8 cellular contexts compared by ENCODE assay signal in genomic region chr1:198771562-198772153, GRCh38.
DNase-seq lines count a peak whose midpoint lies in the region; ATAC-seq and TF ChIP-seq lines count a peak whose summit lies in the region.

No MANE protein-coding gene starts in this region.

- peaks cover 0 to 12% (median 3%) of the 10 kb centered on the region in 7 donors for H3K4me1 Mint-ChIP-seq in naive thymus-derived CD4-positive, alpha-beta T cell

- intact Hi-C loops in naive thymus-derived CD4-positive, alpha-beta T cell (cut with micrococcal nuclease), result loop anchor here (1.0 to 10.0 kb wide), 8 partner anchors 133 to 781 kb away; no protein-coding TSS in a partner anchor
- intact Hi-C loops in ovary (cut with DNase I), result no loop called here

- H3K9me3 Mint-ChIP-seq in naive thymus-derived CD4-positive, alpha-beta T cell, result peaks cover 0 to 1% (median 0%) of the 10 kb centered on the region in 11 donors

- peaks cover 0 to 3% (median 0%) of the 10 kb centered on the region in 5 donors for H3K27me3 Mint-ChIP-seq in naive thymus-derived CD4-positive, alpha-beta T cell

- no peak for TF ChIP-seq POLR2A in ovary (IDR thresholded peaks at IDR 0.05)

- no peak for TF ChIP-seq EP300 in ovary (IDR thresholded peaks at IDR 0.05)

- in situ Hi-C loops in T47D (cut with HindIII; ENCODE audit: low pct_unique_long_range_greater_than_20kb, low sequenced_read_pairs), result no loop called here

- no peak overlapping the region for H3K4me3 ChIP-seq in GM06990 (replicated peaks; ENCODE audit: low read depth, low read length)
- H3K4me3 ChIP-seq in naive thymus-derived CD4-positive, alpha-beta T cell (ENCODE audit: low read length), result no peak overlapping the region
- no peak overlapping the region for H3K4me3 ChIP-seq in ovary

- no peaks in the 10 kb centered on the region for H3K4me1 ChIP-seq in naive thymus-derived CD4-positive, alpha-beta T cell (ENCODE audit: control insufficient read depth in 2 of 2, insufficient read depth in 2 of 2, low read length in 2 of 2)
- no peaks in the 10 kb centered on the region for H3K4me1 ChIP-seq in ovary (ENCODE audit: insufficient read depth)

- no peaks in the 10 kb centered on the region for H3K36me3 ChIP-seq in GM06990 (ENCODE audit: control insufficient read depth, insufficient read depth, low read length)
- H3K36me3 ChIP-seq in naive thymus-derived CD4-positive, alpha-beta T cell (ENCODE audit: control insufficient read depth in 2 of 3, insufficient read depth in 3 of 3, low read length in 3 of 3), result no peaks in the 10 kb centered on the region
- H3K36me3 ChIP-seq in ovary, result no peaks in the 10 kb centered on the region

- peak; percentile 69 for TF ChIP-seq CTCF in 22Rv1 (IDR thresholded peaks at IDR 0.05)
- peak; percentile 34 for TF ChIP-seq CTCF in GM06990 (IDR thresholded peaks at IDR 0.05; ENCODE audit: insufficient read depth, low read length, poor library complexity, severe bottlenecking)
- TF ChIP-seq CTCF in ovary (IDR thresholded peaks at IDR 0.05), result no peak

- no peak overlapping the region for H3K27ac Mint-ChIP-seq in naive thymus-derived CD4-positive, alpha-beta T cell

- CTCF ChIA-PET in naive thymus-derived CD4-positive, alpha-beta T cell (lab: Charles Lee), result interaction anchor here (0.7 kb wide), 2 partner anchors 341 to 616 kb away, joined by 3 read pairs; no protein-coding TSS in a partner anchor

- H3K9me3 ChIP-seq in naive thymus-derived CD4-positive, alpha-beta T cell (ENCODE audit: control insufficient read depth in 2 of 3, low read length in 3 of 3), result no peaks in the 10 kb centered on the region
- H3K9me3 ChIP-seq in ovary, result no peaks in the 10 kb centered on the region

- POLR2A ChIA-PET in naive thymus-derived CD4-positive, alpha-beta T cell (lab: Charles Lee), result no interaction called here

- DNase-seq in GM06990 (ENCODE audit: extremely low read depth, insufficient read length), result peak; percentile 28
- peak; percentile 18 for DNase-seq in NCI-H345 (lab: John Stamatoyannopoulos, UW)
- DNase-seq in T47D (ENCODE audit: low read depth in 1 of 2, low spot score in 1 of 2), result peak; percentile 11 to 69
- DNase-seq in naive thymus-derived CD4-positive, alpha-beta T cell, result no peak
- no peak for DNase-seq in NK-92 (lab: John Stamatoyannopoulos, UW; ENCODE audit: unreplicated experiment)
- DNase-seq in ovary, result no peak

- no peaks in the 10 kb centered on the region for H3K27me3 ChIP-seq in GM06990 (replicated peaks; ENCODE audit: control insufficient read depth, insufficient read depth, low read length)
- no peaks in the 10 kb centered on the region for H3K27me3 ChIP-seq in naive thymus-derived CD4-positive, alpha-beta T cell (ENCODE audit: control insufficient read depth in 2 of 2, insufficient read depth in 2 of 2, low read length in 2 of 2)
- no peaks in the 10 kb centered on the region for H3K27me3 ChIP-seq in ovary

- H3K27ac ChIP-seq in 22Rv1 (no peak overlapping the region), ovary (no peak overlapping the region)
- H3K27ac ChIP-seq in naive thymus-derived CD4-positive, alpha-beta T cell (ENCODE audit: low read depth, low read length), result no peak overlapping the region

- peak; percentile 40 for ATAC-seq in naive thymus-derived CD4-positive, alpha-beta T cell
- ATAC-seq in GM19463 (IDR thresholded peaks at IDR 0.05; ENCODE audit: unreplicated experiment), result no peak

- WGBS in ovary, 3 donors, result 78 to 86% (median 84%) methylated on average over 3 of the region's 3 CpGs

- H3K4me3 Mint-ChIP-seq in naive thymus-derived CD4-positive, alpha-beta T cell, result no peak overlapping the region

- H3K36me3 Mint-ChIP-seq in naive thymus-derived CD4-positive, alpha-beta T cell, result peaks cover 0 to 3% (median 0%) of the 10 kb centered on the region in 5 donors

Comparison
In these comparisons a context has a peak if more than half of its experiments do, and no peak if none do; other contexts are left out.
1. CTCF ChIP-seq: peak in 22Rv1 (single experiment) and GM06990 (single experiment); none in ovary (0 of 3).
2. DNase-seq: peak in GM06990 (single experiment), NCI-H345 (single experiment) and T47D (2 of 2); none in naive thymus-derived CD4-positive, alpha-beta T cell (0 of 9), NK-92 (single experiment) and ovary (0 of 5).
3. intact Hi-C loops: an anchor here in naive thymus-derived CD4-positive, alpha-beta T cell (1.0 to 10.0 kb wide); none called in ovary.